Comparison of ENCODE assay signal across 12 cellular contexts in the genomic region with DNA sequence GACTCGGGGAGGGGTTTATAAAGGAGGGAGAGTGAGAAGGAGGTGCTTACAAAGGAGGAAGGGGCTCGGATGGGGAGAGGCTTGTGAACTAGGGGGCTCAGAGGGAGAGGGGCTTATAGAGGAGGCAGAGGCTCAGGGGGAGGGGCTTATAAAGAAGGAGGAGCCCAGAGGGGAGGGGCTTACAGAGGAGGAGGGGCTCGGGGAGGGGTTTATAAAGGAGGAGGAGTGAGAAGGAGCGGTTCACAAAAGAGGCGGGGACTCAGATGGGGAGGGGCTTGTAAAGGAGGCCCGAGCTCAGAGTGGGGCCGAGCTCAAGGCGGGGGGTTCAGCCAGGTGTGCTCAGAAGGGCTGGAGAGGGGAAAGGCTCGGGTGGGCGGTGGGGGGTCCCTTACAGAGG. TPM values are rescaled to one million over a fixed set of nuclear protein-coding genes. Genes with fewer than 3 reads are reported as not detected.
DNase-seq lines count a peak whose midpoint lies in the region; ATAC-seq and TF ChIP-seq lines count a peak whose summit lies in the region.
"Had no signal": no experiment of that assay in that cellular context is flagged by ENCODE, and none has a peak within 500 bp of the region (broad histone marks: within the 10 kb centered on the region; RNA-seq: fewer than 3 reads in every experiment).

No MANE protein-coding gene starts in this region.

- DNase-seq in NCI-H82 (lab: John Stamatoyannopoulos, UW) (peak; percentile 65), NCI-H82 treated with DMSO at 0.1 percent for 48 hours (lab: John Stamatoyannopoulos, UW; ENCODE audit: unreplicated experiment) (no peak), NAMALWA (ENCODE audit: low spot score) (peak; percentile 87), GM19240 (ENCODE audit: insufficient read length, low spot score) (no peak), foreskin fibroblast (no peak)
- peak; percentile 43 for DNase-seq in activated naive CD8-positive, alpha-beta T cell treated with anti-CD3 and anti-CD28 coated beads for 36 hours
- DNase-seq in naive thymus-derived CD8-positive, alpha-beta T cell, result peak in 8 of 10 donors; percentile 31 to 70 (median 42)
- DNase-seq: NCI-H1105, T-helper 9 cell had no signal

- POLR2A ChIA-PET in naive thymus-derived CD8-positive, alpha-beta T cell (lab: Charles Lee), result interaction anchor here (1.0 to 1.4 kb wide), 2 partner anchors 15 to 26 kb away, joined by 4 read pairs; a partner anchor contains a TSS

- no peak overlapping the region for H3K4me3 ChIP-seq in foreskin fibroblast (ENCODE audit: low read depth in 1 of 2, low read length in 2 of 2)

- no peaks in the 10 kb centered on the region for H3K9me3 Mint-ChIP-seq in activated naive CD8-positive, alpha-beta T cell treated with anti-CD3 and anti-CD28 coated beads for 36 hours
- no peaks in the 10 kb centered on the region for H3K9me3 Mint-ChIP-seq in naive thymus-derived CD8-positive, alpha-beta T cell
- H3K9me3 Mint-ChIP-seq: neural crest cell had no signal

- H3K36me3 Mint-ChIP-seq in activated naive CD8-positive, alpha-beta T cell treated with anti-CD3 and anti-CD28 coated beads for 36 hours, result no peaks in the 10 kb centered on the region
- H3K36me3 Mint-ChIP-seq in naive thymus-derived CD8-positive, alpha-beta T cell, result no peaks in the 10 kb centered on the region

- H3K27me3 Mint-ChIP-seq in activated naive CD8-positive, alpha-beta T cell treated with anti-CD3 and anti-CD28 coated beads for 36 hours, result no peaks in the 10 kb centered on the region
- no peaks in the 10 kb centered on the region for H3K27me3 Mint-ChIP-seq in naive thymus-derived CD8-positive, alpha-beta T cell

- H3K27ac Mint-ChIP-seq in activated naive CD8-positive, alpha-beta T cell treated with anti-CD3 and anti-CD28 coated beads for 36 hours, result no peak overlapping the region
- H3K27ac Mint-ChIP-seq in naive thymus-derived CD8-positive, alpha-beta T cell, result peak overlapping the region in 3 of 10 donors; percentile 21 to 53 (median 31)

- peak; percentile 39 to 43 for ATAC-seq in naive thymus-derived CD8-positive, alpha-beta T cell
- ATAC-seq in HG03432 (IDR thresholded peaks at IDR 0.05; ENCODE audit: unreplicated experiment), result no peak

- H3K4me3 Mint-ChIP-seq in activated naive CD8-positive, alpha-beta T cell treated with anti-CD3 and anti-CD28 coated beads for 36 hours, result no peak overlapping the region
- peak overlapping the region in 4 of 10 donors; percentile 10 to 88 (median 48) for H3K4me3 Mint-ChIP-seq in naive thymus-derived CD8-positive, alpha-beta T cell
- H3K4me3 Mint-ChIP-seq: neural crest cell had no signal

- TF ChIP-seq CTCF in foreskin fibroblast (IDR thresholded peaks at IDR 0.05; ENCODE audit: low read depth, low read length), result no peak

- peaks cover 8% of the 10 kb centered on the region for H3K4me1 Mint-ChIP-seq in activated naive CD8-positive, alpha-beta T cell treated with anti-CD3 and anti-CD28 coated beads for 36 hours
- H3K4me1 Mint-ChIP-seq in naive thymus-derived CD8-positive, alpha-beta T cell, result peaks cover 12 to 27% (median 12%) of the 10 kb centered on the region in 4 donors
- H3K4me1 Mint-ChIP-seq: neural crest cell had no signal

RNA-seq across cellular contexts. Expression of a gene that starts 0.5 kb away (rescaled TPM):
- total RNA-seq in activated naive CD8-positive, alpha-beta T cell treated with anti-CD3 and anti-CD28 coated beads for 36 hours, result 1 to 10 TPM; 2.2 to 2.5 TPM
- not detected for total RNA-seq in naive thymus-derived CD8-positive, alpha-beta T cell
- under 1 TPM; 0.43 to 0.57 (median 0.53) TPM for polyA plus RNA-seq in naive thymus-derived CD8-positive, alpha-beta T cell
- total RNA-seq: astrocyte, neural crest cell had no signal

RNA-seq across cellular contexts. Expression of a gene that starts 3.4 kb away (rescaled TPM):
- not detected for total RNA-seq in activated naive CD8-positive, alpha-beta T cell treated with anti-CD3 and anti-CD28 coated beads for 36 hours
- not detected for total RNA-seq in naive thymus-derived CD8-positive, alpha-beta T cell
- polyA plus RNA-seq in naive thymus-derived CD8-positive, alpha-beta T cell, result not detected
- total RNA-seq: astrocyte, neural crest cell had no signal

RNA-seq across cellular contexts. Expression of a gene that starts 20.7 kb away (rescaled TPM):
- total RNA-seq in activated naive CD8-positive, alpha-beta T cell treated with anti-CD3 and anti-CD28 coated beads for 36 hours, result 10 to 100 TPM; 17.2 to 18.3 TPM
- 1 to 10 TPM; 6.5 to 6.6 TPM for total RNA-seq in naive thymus-derived CD8-positive, alpha-beta T cell
- 10 to 100 TPM in 1 of 3 donors, 1 to 10 TPM in 2; 6.9 to 15.5 (median 7.8) TPM for polyA plus RNA-seq in naive thymus-derived CD8-positive, alpha-beta T cell

RNA-seq across cellular contexts. Expression of a gene that starts 26.3 kb away (rescaled TPM):
- total RNA-seq in activated naive CD8-positive, alpha-beta T cell treated with anti-CD3 and anti-CD28 coated beads for 36 hours, result 10 to 100 TPM; 32.6 to 39.6 TPM
- total RNA-seq in naive thymus-derived CD8-positive, alpha-beta T cell, result 10 to 100 TPM; 61.2 to 65.1 TPM
- 10 to 100 TPM in 1 of 3 donors, 1 to 10 TPM in 2; 8.1 to 11.8 (median 9.5) TPM for polyA plus RNA-seq in naive thymus-derived CD8-positive, alpha-beta T cell

RNA-seq across cellular contexts. Expression of a gene that starts 59.2 kb away (rescaled TPM):
- 1 to 10 TPM; 1.2 to 2.2 TPM for total RNA-seq in activated naive CD8-positive, alpha-beta T cell treated with anti-CD3 and anti-CD28 coated beads for 36 hours
- total RNA-seq in naive thymus-derived CD8-positive, alpha-beta T cell, result 10 to 100 TPM in 1 of 2 experiments, 1 to 10 TPM in 1; 8.8 to 12.5 TPM
- polyA plus RNA-seq in naive thymus-derived CD8-positive, alpha-beta T cell, result under 1 TPM in 1 of 3 donors, not detected in 2; 0.45 TPM

Comparison
In these comparisons a context has a peak if more than half of its experiments do, and no peak if none do; other contexts are left out.
1. DNase-seq: peak in NCI-H82 (single experiment), NAMALWA (single experiment), activated naive CD8-positive, alpha-beta T cell treated with anti-CD3 and anti-CD28 coated beads for 36 hours (single experiment) and naive thymus-derived CD8-positive, alpha-beta T cell (8 of 10); none in NCI-H82 treated with DMSO at 0.1 percent for 48 hours (single experiment), GM19240 (single experiment) and foreskin fibroblast (0 of 2).